39 cellular contexts compared by ENCODE assay signal in genomic region chr12:9109213-9109522, GRCh38. TPM values are rescaled to one million over a fixed set of nuclear protein-coding genes. Genes with fewer than 3 reads are reported as not detected.
"Had no signal": no experiment of that assay in that cellular context is flagged by ENCODE, and none has a peak within 500 bp of the region (broad histone marks: within the 10 kb centered on the region; RNA-seq: fewer than 3 reads in every experiment).

No MANE protein-coding gene starts in this region.

- H3K27me3 ChIP-seq: adrenal gland, ascending aorta, body of pancreas, brain microvascular endothelial cell, breast epithelium, cardiac muscle cell had no signal

- H3K4me1 ChIP-seq: adrenal gland, ascending aorta, body of pancreas, breast epithelium had no signal

- H3K4me3 Mint-ChIP-seq: activated naive CD4-positive, alpha-beta T cell treated with anti-CD3 and anti-CD28 coated beads for 36 hours; activated naive CD4-positive, alpha-beta T cell treated with anti-CD3 and anti-CD28 coated beads, Interleukin-2, amount 10 ng/mL, durations not matched to agents 7 days and 5 days; activated naive CD4-positive, alpha-beta T cell treated with anti-CD3 and anti-CD28 coated beads, Interleukin-2, amount 50 U/mL, for 24 hours; activated naive CD8-positive, alpha-beta T cell; activated naive CD8-positive, alpha-beta T cell treated with anti-CD3 and anti-CD28 coated beads for 36 hours; activated naive CD8-positive, alpha-beta T cell treated with anti-CD3 and anti-CD28 coated beads, Interleukin-2, amount 10 ng/mL, durations not matched to agents 7 days and 5 days; activated naive CD8-positive, alpha-beta T cell treated with anti-CD3 and anti-CD28 coated beads, Interleukin-2, amount 50 U/mL, for 24 hours; activated T-cell treated with anti-CD3 and anti-CD28 coated beads, Interleukin-2, amount 50 U/mL, for 24 hours; activated T-cell treated with anti-CD3 and anti-CD28 coated beads, Interleukin-2, amount 50 U/mL, for 4 hours; activated T-cell treated with anti-CD3 and anti-CD28 coated beads, Interleukin-2, amount 50 U/mL, for 72 hours; activated T-helper 1 cell treated with anti-CD3 and anti-CD28 coated beads, Interleukin-12 subunit alpha, Interleukin-12 subunit beta, Interleukin-2, Interleukin-4 antibody, amounts not matched to agents 30 ng/mL and 10 ng/mL and 1 ng/mL, durations not matched to agents 14 hours and 24 hours and 36 hours; activated T-helper 17 cell treated with anti-CD3 and anti-CD28 coated beads, Interleukin-2, amount 50 U/mL, for 72 hours; brain; central memory CD8-positive, alpha-beta T cell had no signal

- H3K9me3 Mint-ChIP-seq: activated naive CD4-positive, alpha-beta T cell treated with anti-CD3 and anti-CD28 coated beads for 36 hours; activated naive CD4-positive, alpha-beta T cell treated with anti-CD3 and anti-CD28 coated beads, Interleukin-2, amount 10 ng/mL, durations not matched to agents 7 days and 5 days; activated naive CD4-positive, alpha-beta T cell treated with anti-CD3 and anti-CD28 coated beads, Interleukin-2, amount 50 U/mL, for 24 hours; activated naive CD4-positive, alpha-beta T cell treated with anti-CD3 and anti-CD28 coated beads, Interleukin-2, amount 50 U/mL, for 72 hours; activated naive CD8-positive, alpha-beta T cell treated with anti-CD3 and anti-CD28 coated beads for 36 hours; activated naive CD8-positive, alpha-beta T cell treated with anti-CD3 and anti-CD28 coated beads, Interleukin-2, amount 10 ng/mL, durations not matched to agents 7 days and 5 days; activated naive CD8-positive, alpha-beta T cell treated with anti-CD3 and anti-CD28 coated beads, Interleukin-2, amount 50 U/mL, for 24 hours; activated T-cell treated with anti-CD3 and anti-CD28 coated beads, Interleukin-2, amount 50 U/mL, for 24 hours; activated T-cell treated with anti-CD3 and anti-CD28 coated beads, Interleukin-2, amount 50 U/mL, for 4 hours; activated T-cell treated with anti-CD3 and anti-CD28 coated beads, Interleukin-2, amount 50 U/mL, for 72 hours; activated T-helper 1 cell treated with anti-CD3 and anti-CD28 coated beads, Interleukin-12 subunit alpha, Interleukin-12 subunit beta, Interleukin-2, Interleukin-4 antibody, amounts not matched to agents 30 ng/mL and 10 ng/mL and 1 ng/mL, durations not matched to agents 14 hours and 24 hours and 36 hours; activated T-helper 17 cell treated with anti-CD3 and anti-CD28 coated beads, Interleukin-2, amount 50 U/mL, for 72 hours; activated T-helper 2 cell treated with anti-CD3 and anti-CD28 coated beads, Interferon-gamma antibody, Interleukin-2, Interleukin-4, amounts not matched to agents 10 μg/mL and 5 μg/mL and 100 μg/mL, durations not matched to agents 14 hours and 24 hours and 36 hours; brain; central memory CD8-positive, alpha-beta T cell had no signal

- H3K9me3 ChIP-seq: adrenal gland, ascending aorta, body of pancreas, breast epithelium had no signal

- DNase-seq: activated effector memory CD4-positive, alpha-beta T cell treated with anti-CD3 and anti-CD28 coated beads, Interleukin-2, amount 50 U/mL, for 16 hours; activated effector memory CD4-positive, alpha-beta T cell treated with Interleukin-2 at 50 U/mL for 16 hours; activated gamma-delta T cell; activated gamma-delta T cell treated with Interleukin-2 at 50 U/mL for 16 hours; activated naive CD4-positive, alpha-beta T cell; activated naive CD4-positive, alpha-beta T cell treated with anti-CD3 and anti-CD28 coated beads for 36 hours; activated naive CD4-positive, alpha-beta T cell treated with anti-CD3 and anti-CD28 coated beads, Interleukin-2, amount 10 ng/mL, durations not matched to agents 7 days and 5 days; activated naive CD4-positive, alpha-beta T cell treated with anti-CD3 and anti-CD28 coated beads, Interleukin-2, amount 50 U/mL, for 16 hours; activated naive CD4-positive, alpha-beta T cell treated with Interleukin-2 at 50 U/mL for 16 hours; activated naive CD8-positive, alpha-beta T cell treated with anti-CD3 and anti-CD28 coated beads for 36 hours; activated naive CD8-positive, alpha-beta T cell treated with anti-CD3 and anti-CD28 coated beads, Interleukin-2, amount 10 ng/mL, durations not matched to agents 7 days and 5 days; activated naive CD8-positive, alpha-beta T cell treated with anti-CD3 and anti-CD28 coated beads, Interleukin-2, amount 50 U/mL, for 24 hours; activated T-cell treated with anti-CD3 and anti-CD28 coated beads, Interleukin-2, amount 50 U/mL, for 24 hours; activated T-cell treated with anti-CD3 and anti-CD28 coated beads, Interleukin-2, amount 50 U/mL, for 4 hours; activated T-cell treated with anti-CD3 and anti-CD28 coated beads, Interleukin-2, amount 50 U/mL, for 48 hours; activated T-cell treated with anti-CD3 and anti-CD28 coated beads, Interleukin-2, amount 50 U/mL, for 72 hours; adrenal gland; amniotic stem cell; amygdala; anterior cingulate cortex; aorta; body of pancreas; brain microvascular endothelial cell; caudate nucleus; central memory CD4-positive, alpha-beta T cell; cerebellar nuclear complex had no signal

- FAIRE-seq: astrocyte, bronchial epithelial cell had no signal

- ATAC-seq: activated naive CD4-positive, alpha-beta T cell treated with anti-CD3 and anti-CD28 coated beads, Interleukin-2, amount 50 U/mL, for 72 hours; activated naive CD8-positive, alpha-beta T cell treated with anti-CD3 and anti-CD28 coated beads, Interleukin-2, amount 50 U/mL, for 24 hours; activated T-cell treated with anti-CD3 and anti-CD28 coated beads, Interleukin-2, amount 50 U/mL, for 4 hours; activated T-cell treated with anti-CD3 and anti-CD28 coated beads, Interleukin-2, amount 50 U/mL, for 72 hours; activated T-helper 17 cell treated with anti-CD3 and anti-CD28 coated beads, Interleukin-2, amount 50 U/mL, for 72 hours; body of pancreas had no signal

- H3K36me3 Mint-ChIP-seq: activated naive CD4-positive, alpha-beta T cell treated with anti-CD3 and anti-CD28 coated beads, Interleukin-2, amount 10 ng/mL, durations not matched to agents 7 days and 5 days; activated naive CD4-positive, alpha-beta T cell treated with anti-CD3 and anti-CD28 coated beads, Interleukin-2, amount 50 U/mL, for 72 hours; activated naive CD8-positive, alpha-beta T cell treated with anti-CD3 and anti-CD28 coated beads for 36 hours; activated naive CD8-positive, alpha-beta T cell treated with anti-CD3 and anti-CD28 coated beads, Interleukin-2, amount 10 ng/mL, durations not matched to agents 7 days and 5 days; brain had no signal

- H3K4me3 ChIP-seq: adrenal gland, ascending aorta, body of pancreas, breast epithelium, cardiac muscle cell had no signal

- H3K27ac Mint-ChIP-seq: activated naive CD4-positive, alpha-beta T cell treated with anti-CD3 and anti-CD28 coated beads for 36 hours; activated naive CD4-positive, alpha-beta T cell treated with anti-CD3 and anti-CD28 coated beads, Interleukin-2, amount 10 ng/mL, durations not matched to agents 7 days and 5 days; activated naive CD4-positive, alpha-beta T cell treated with anti-CD3 and anti-CD28 coated beads, Interleukin-2, amount 50 U/mL, for 24 hours; activated naive CD4-positive, alpha-beta T cell treated with anti-CD3 and anti-CD28 coated beads, Interleukin-2, amount 50 U/mL, for 72 hours; activated naive CD8-positive, alpha-beta T cell; activated naive CD8-positive, alpha-beta T cell treated with anti-CD3 and anti-CD28 coated beads for 36 hours; activated naive CD8-positive, alpha-beta T cell treated with anti-CD3 and anti-CD28 coated beads, Interleukin-2, amount 10 ng/mL, durations not matched to agents 7 days and 5 days; activated T-cell treated with anti-CD3 and anti-CD28 coated beads, Interleukin-2, amount 50 U/mL, for 24 hours; activated T-cell treated with anti-CD3 and anti-CD28 coated beads, Interleukin-2, amount 50 U/mL, for 72 hours; activated T-helper 1 cell treated with anti-CD3 and anti-CD28 coated beads, Interleukin-12 subunit alpha, Interleukin-12 subunit beta, Interleukin-2, Interleukin-4 antibody, amounts not matched to agents 30 ng/mL and 10 ng/mL and 1 ng/mL, durations not matched to agents 14 hours and 24 hours and 36 hours; activated T-helper 17 cell treated with anti-CD3 and anti-CD28 coated beads, Interleukin-2, amount 50 U/mL, for 72 hours; activated T-helper 2 cell treated with anti-CD3 and anti-CD28 coated beads, Interferon-gamma antibody, Interleukin-2, Interleukin-4, amounts not matched to agents 10 μg/mL and 5 μg/mL and 100 μg/mL, durations not matched to agents 14 hours and 24 hours and 36 hours; brain had no signal

- H3K4me1 Mint-ChIP-seq: activated naive CD4-positive, alpha-beta T cell treated with anti-CD3 and anti-CD28 coated beads, Interleukin-2, amount 10 ng/mL, durations not matched to agents 7 days and 5 days; activated naive CD4-positive, alpha-beta T cell treated with anti-CD3 and anti-CD28 coated beads, Interleukin-2, amount 50 U/mL, for 24 hours; activated naive CD8-positive, alpha-beta T cell treated with anti-CD3 and anti-CD28 coated beads, Interleukin-2, amount 10 ng/mL, durations not matched to agents 7 days and 5 days; activated T-helper 17 cell treated with anti-CD3 and anti-CD28 coated beads, Interleukin-2, amount 50 U/mL, for 72 hours; brain had no signal

- H3K27me3 Mint-ChIP-seq: activated naive CD4-positive, alpha-beta T cell treated with anti-CD3 and anti-CD28 coated beads, Interleukin-2, amount 10 ng/mL, durations not matched to agents 7 days and 5 days; activated naive CD4-positive, alpha-beta T cell treated with anti-CD3 and anti-CD28 coated beads, Interleukin-2, amount 50 U/mL, for 24 hours; activated naive CD8-positive, alpha-beta T cell; activated naive CD8-positive, alpha-beta T cell treated with anti-CD3 and anti-CD28 coated beads for 36 hours; activated naive CD8-positive, alpha-beta T cell treated with anti-CD3 and anti-CD28 coated beads, Interleukin-2, amount 50 U/mL, for 24 hours; activated T-cell treated with anti-CD3 and anti-CD28 coated beads, Interleukin-2, amount 50 U/mL, for 24 hours; activated T-helper 17 cell treated with anti-CD3 and anti-CD28 coated beads, Interleukin-2, amount 50 U/mL, for 72 hours; brain; central memory CD8-positive, alpha-beta T cell had no signal

- H3K27ac ChIP-seq: adrenal gland, ascending aorta, body of pancreas, brain microvascular endothelial cell, breast epithelium, cardiac muscle cell had no signal

- H3K36me3 ChIP-seq: brain microvascular endothelial cell, breast epithelium, cardiac muscle cell had no signal

RNA-seq across cellular contexts. Expression of gene A2M, which starts 6.6 kb away (rescaled TPM):
- total RNA-seq: activated naive CD4-positive, alpha-beta T cell treated with anti-CD3 and anti-CD28 coated beads for 36 hours; activated naive CD8-positive, alpha-beta T cell treated with anti-CD3 and anti-CD28 coated beads for 36 hours; activated T-helper 1 cell treated with anti-CD3 and anti-CD28 coated beads, Interleukin-12 subunit alpha, Interleukin-12 subunit beta, Interleukin-2, Interleukin-4 antibody, amounts not matched to agents 30 ng/mL and 10 ng/mL and 1 ng/mL, durations not matched to agents 14 hours and 24 hours and 36 hours; activated T-helper 2 cell treated with anti-CD3 and anti-CD28 coated beads, Interferon-gamma antibody, Interleukin-2, Interleukin-4, amounts not matched to agents 10 μg/mL and 5 μg/mL and 100 μg/mL, durations not matched to agents 14 hours and 24 hours and 36 hours had no signal
